Comparison of ENCODE assay signal across 1 cellular context in the genomic region with DNA sequence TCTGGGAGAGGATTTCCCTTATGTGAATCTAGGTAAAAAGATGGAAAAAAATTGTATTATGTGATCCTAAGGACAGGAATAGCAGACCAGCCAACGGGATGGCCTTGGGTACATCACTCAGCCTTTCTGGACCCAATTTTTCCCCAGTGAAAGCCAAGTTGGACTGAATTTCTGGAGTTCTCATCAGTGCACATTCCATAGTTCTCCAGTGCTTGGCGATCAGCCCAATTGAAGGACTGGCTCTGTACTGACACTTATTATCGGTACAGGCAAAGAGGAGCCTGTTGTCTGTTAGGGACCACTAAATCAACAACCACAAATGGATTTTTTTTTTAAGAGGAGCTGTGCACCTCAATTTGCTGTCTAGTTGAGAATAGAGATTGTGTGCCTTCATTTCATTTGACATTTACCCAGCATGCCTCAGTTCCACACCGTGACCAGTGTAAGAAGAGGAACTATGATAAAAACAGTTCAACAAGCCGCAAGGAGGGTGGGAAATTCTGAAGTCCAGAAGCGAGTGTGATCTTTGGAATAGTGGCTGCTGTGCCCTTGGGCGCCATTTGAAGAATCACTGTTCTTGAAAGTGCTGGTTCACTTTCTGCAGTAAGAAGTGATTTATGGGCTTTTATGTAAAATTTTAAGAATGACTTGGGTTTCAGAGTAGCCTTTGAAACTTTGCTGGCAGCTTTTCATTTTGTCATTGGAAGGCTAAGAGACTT.
TF ChIP-seq lines count a peak whose summit lies in the region.

No MANE protein-coding gene starts in this region.

TF ChIP-seq in HepG2, 621 proteins besides CTCF, POLR2A, EP300 and RAD21:
- no peak for TF ChIP-seq NFIC (IDR thresholded peaks at IDR 0.05; ENCODE audit: low read length)
- TF ChIP-seq ZNF142 (CRISPR knock-in tag; IDR thresholded peaks at IDR 0.05) = no peak
- TF ChIP-seq HOXD1 (CRISPR knock-in tag; IDR thresholded peaks at IDR 0.05) = no peak
- TF ChIP-seq, protein P1, sequence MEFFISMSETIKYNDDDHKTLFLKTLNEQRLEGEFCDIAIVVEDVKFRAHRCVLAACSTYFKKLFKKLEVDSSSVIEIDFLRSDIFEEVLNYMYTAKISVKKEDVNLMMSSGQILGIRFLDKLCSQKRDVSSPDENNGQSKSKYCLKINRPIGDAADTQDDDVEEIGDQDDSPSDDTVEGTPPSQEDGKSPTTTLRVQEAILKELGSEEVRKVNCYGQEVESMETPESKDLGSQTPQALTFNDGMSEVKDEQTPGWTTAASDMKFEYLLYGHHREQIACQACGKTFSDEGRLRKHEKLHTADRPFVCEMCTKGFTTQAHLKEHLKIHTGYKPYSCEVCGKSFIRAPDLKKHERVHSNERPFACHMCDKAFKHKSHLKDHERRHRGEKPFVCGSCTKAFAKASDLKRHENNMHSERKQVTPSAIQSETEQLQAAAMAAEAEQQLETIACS (CRISPR knock-in tag; IDR thresholded peaks at IDR 0.05) = no peak
- TF ChIP-seq NFRKB (IDR thresholded peaks at IDR 0.05) = no peak
- no peak for TF ChIP-seq ZNF580 (CRISPR knock-in tag; IDR thresholded peaks at IDR 0.05; ENCODE audit: borderline replicate concordance, low read depth)
- TF ChIP-seq, protein P2, sequence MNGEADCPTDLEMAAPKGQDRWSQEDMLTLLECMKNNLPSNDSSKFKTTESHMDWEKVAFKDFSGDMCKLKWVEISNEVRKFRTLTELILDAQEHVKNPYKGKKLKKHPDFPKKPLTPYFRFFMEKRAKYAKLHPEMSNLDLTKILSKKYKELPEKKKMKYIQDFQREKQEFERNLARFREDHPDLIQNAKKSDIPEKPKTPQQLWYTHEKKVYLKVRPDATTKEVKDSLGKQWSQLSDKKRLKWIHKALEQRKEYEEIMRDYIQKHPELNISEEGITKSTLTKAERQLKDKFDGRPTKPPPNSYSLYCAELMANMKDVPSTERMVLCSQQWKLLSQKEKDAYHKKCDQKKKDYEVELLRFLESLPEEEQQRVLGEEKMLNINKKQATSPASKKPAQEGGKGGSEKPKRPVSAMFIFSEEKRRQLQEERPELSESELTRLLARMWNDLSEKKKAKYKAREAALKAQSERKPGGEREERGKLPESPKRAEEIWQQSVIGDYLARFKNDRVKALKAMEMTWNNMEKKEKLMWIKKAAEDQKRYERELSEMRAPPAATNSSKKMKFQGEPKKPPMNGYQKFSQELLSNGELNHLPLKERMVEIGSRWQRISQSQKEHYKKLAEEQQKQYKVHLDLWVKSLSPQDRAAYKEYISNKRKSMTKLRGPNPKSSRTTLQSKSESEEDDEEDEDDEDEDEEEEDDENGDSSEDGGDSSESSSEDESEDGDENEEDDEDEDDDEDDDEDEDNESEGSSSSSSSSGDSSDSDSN (CRISPR knock-in tag; IDR thresholded peaks at IDR 0.05) = no peak
- TF ChIP-seq KDM5B (CRISPR knock-in tag; IDR thresholded peaks at IDR 0.05; ENCODE audit: borderline replicate concordance) = no peak
- no peak for TF ChIP-seq ZNF260 (CRISPR knock-in tag; IDR thresholded peaks at IDR 0.05; ENCODE audit: borderline replicate concordance, low read depth)
